Comparison of ENCODE assay signal across 18 cellular contexts in the genomic region with DNA sequence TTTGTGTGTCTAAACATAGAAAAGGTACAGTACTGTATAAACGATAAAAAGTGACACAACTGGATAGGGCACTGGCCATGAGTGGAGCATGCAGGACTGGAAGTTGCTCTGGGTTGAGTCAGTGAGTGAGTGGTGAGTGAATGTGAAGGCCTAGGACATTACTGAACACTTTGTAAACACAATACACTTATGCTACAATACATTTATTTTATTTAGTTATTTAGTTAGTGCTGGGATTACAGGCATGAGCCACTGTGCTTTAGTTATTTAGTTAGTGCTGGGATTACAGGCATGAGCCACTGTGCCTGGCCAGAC. TPM values are rescaled to one million over a fixed set of nuclear protein-coding genes. Genes with fewer than 3 reads are reported as not detected.
DNase-seq lines count a peak whose midpoint lies in the region; ATAC-seq, FAIRE-seq and TF ChIP-seq lines count a peak whose summit lies in the region.
"Had no signal": no experiment of that assay in that cellular context is flagged by ENCODE, and none has a peak within 500 bp of the region (broad histone marks: within the 10 kb centered on the region; RNA-seq: fewer than 3 reads in every experiment).

No MANE protein-coding gene starts in this region.

- peaks cover 93% of the 10 kb centered on the region for H3K79me2 ChIP-seq in DOHH2 (ENCODE audit: control insufficient read depth, low read length)
- H3K79me2 ChIP-seq in PC-3 (ENCODE audit: low read length) = peaks cover 91% of the 10 kb centered on the region
- H3K79me2 ChIP-seq in endothelial cell of umbilical vein (ENCODE audit: control insufficient read depth, insufficient read depth, low read length) = peaks cover 68% of the 10 kb centered on the region

- intact Hi-C loops in PC-3 (cut with micrococcal nuclease) (no loop called here), endothelial cell of umbilical vein (cut with micrococcal nuclease) (loop anchor here (10.0 kb wide), 1 partner anchor 390 kb away; the partner anchor contains the start of gene KATNB1)

- H3K4me2 ChIP-seq in DOHH2 (ENCODE audit: low read length) (peak overlapping the region; percentile 11; the same call in 1 of the 2 replicates), PC-3 (ENCODE audit: low read length) (peak overlapping the region; percentile 16), endothelial cell of umbilical vein (ENCODE audit: insufficient read depth, low read length) (no peak overlapping the region)

- H3K9me3 Mint-ChIP-seq in nephron = peaks cover 3% of the 10 kb centered on the region

- H3K4me3 ChIP-seq in DOHH2 (ENCODE audit: low read length) (no peak overlapping the region), PC-3 (ENCODE audit: low read length) (no peak overlapping the region), endothelial cell of umbilical vein (replicated peaks in 1 of 3; ENCODE audit: insufficient read depth in 1 of 3, low read depth in 1 of 3, low read length in 3 of 3) (no peak overlapping the region)
- H3K4me3 ChIP-seq: suprapubic skin had no signal

- peak overlapping the region in 2 of 3 experiments; percentile 47 to 58 for H3K4me3 Mint-ChIP-seq in nephron
- H3K4me3 Mint-ChIP-seq: mesothelial cell of epicardium had no signal

- TF ChIP-seq CTCF in DOHH2 (IDR thresholded peaks at IDR 0.05; ENCODE audit: low read depth, low read length, poor library complexity, severe bottlenecking) (no peak), PC-3 (conservative IDR thresholded peaks at IDR 0.05; ENCODE audit: low read depth, low read length) (no peak), endothelial cell of umbilical vein (IDR thresholded peaks at IDR 0.05; ENCODE audit: extremely low read depth in 1 of 2, insufficient read depth in 1 of 2, low read depth in 1 of 2, low read length in 2 of 2) (no peak), nephron (IDR thresholded peaks at IDR 0.05; ENCODE audit: unreplicated experiment in 3 of 3) (no peak)

- no peaks in the 10 kb centered on the region for H3K27me3 ChIP-seq in DOHH2 (ENCODE audit: control insufficient read depth, low read length)
- no peaks in the 10 kb centered on the region for H3K27me3 ChIP-seq in PC-3 (ENCODE audit: low read length)
- no peaks in the 10 kb centered on the region for H3K27me3 ChIP-seq in endothelial cell of umbilical vein (ENCODE audit: control insufficient read depth in 2 of 2, insufficient read depth in 2 of 2, low read length in 2 of 2)
- H3K27me3 ChIP-seq: suprapubic skin had no signal

- H3K4me1 ChIP-seq in DOHH2 (ENCODE audit: control insufficient read depth, low read length) (peaks cover 51% of the 10 kb centered on the region), PC-3 (ENCODE audit: insufficient read depth, low read length) (peaks cover 39% of the 10 kb centered on the region), endothelial cell of umbilical vein (ENCODE audit: control insufficient read depth, extremely low read depth, insufficient read depth, low read length) (peaks cover 47% of the 10 kb centered on the region)

- peaks cover 8% of the 10 kb centered on the region for H3F3A ChIP-seq in DOHH2 (ENCODE audit: control insufficient read depth, insufficient read depth)
- H3F3A ChIP-seq in PC-3 (ENCODE audit: low read length, unreplicated experiment) = no peaks in the 10 kb centered on the region

- dilution Hi-C loops in endothelial cell of umbilical vein (cut with MboI; ENCODE audit: extremely low pct_ligation_motif_present, low sequenced_read_pairs) = no loop called here

- H3K4me1 Mint-ChIP-seq in nephron = peaks cover 69% of the 10 kb centered on the region

- POLR2A ChIA-PET in PC-3 (lab: Charles Lee; ENCODE audit: unreplicated experiment) = no interaction called here
- POLR2A ChIA-PET in endothelial cell of umbilical vein (lab: Charles Lee) = no interaction called here

- DNase-seq in PC-3 = peak; percentile 71
- peak; percentile 15 for DNase-seq in endothelial cell of umbilical vein (ENCODE audit: low read depth, low spot score)
- DNase-seq in SKM-1 treated with dmso at 0.1 percent for 144 hours (lab: John Stamatoyannopoulos, UW; ENCODE audit: unreplicated experiment) = no peak
- no peak for DNase-seq in NCI-H510A (lab: John Stamatoyannopoulos, UW)
- no peak for DNase-seq in A172 (ENCODE audit: low spot score)
- DNase-seq: activated CD4-positive, alpha-beta T cell treated with anti-CD3 and anti-CD28 coated beads for 48 hours; activated T-cell treated with anti-CD3 and anti-CD28 coated beads, Interleukin-2, amount 50 U/mL, for 1 hour; amniotic stem cell; DMS79 treated with DMSO at 0.1 percent for 48 hours; NCI-H187 treated with DMSO at 0.1 percent for 48 hours; T-helper 2 cell had no signal

- H2AFZ ChIP-seq in PC-3 (ENCODE audit: low read length) = no peak overlapping the region
- H2AFZ ChIP-seq in endothelial cell of umbilical vein (ENCODE audit: low read depth, low read length) = no peak overlapping the region

- CTCF ChIA-PET in PC-3 (lab: Charles Lee) (no interaction called here), endothelial cell of umbilical vein (lab: Charles Lee) (no interaction called here)

- H3K27me3 Mint-ChIP-seq in nephron (ENCODE audit: low read depth) = no peaks in the 10 kb centered on the region

- BruUV-seq in PC-3 (replicated peaks; lab: Mats Ljungman, UMichigan) (no TSS peak), endothelial cell of umbilical vein (replicated peaks; lab: Mats Ljungman, UMichigan) (no TSS peak)

- H3K27ac ChIP-seq in DOHH2 (ENCODE audit: low read depth, low read length) = no peak overlapping the region
- H3K27ac ChIP-seq in PC-3 (ENCODE audit: low read length) = no peak overlapping the region
- H3K27ac ChIP-seq in endothelial cell of umbilical vein (ENCODE audit: insufficient read depth, low read depth, low read length) = no peak overlapping the region
- H3K27ac ChIP-seq: C4-2B, RWPE1, suprapubic skin had no signal

- H3K27ac Mint-ChIP-seq in nephron = no peak overlapping the region

- H4K20me1 ChIP-seq in DOHH2 (ENCODE audit: control insufficient read depth, insufficient read depth, low read depth, low read length) = peaks cover 57% of the 10 kb centered on the region
- peaks cover 64% of the 10 kb centered on the region for H4K20me1 ChIP-seq in PC-3 (ENCODE audit: low read length)
- H4K20me1 ChIP-seq in endothelial cell of umbilical vein (replicated peaks; ENCODE audit: control insufficient read depth, extremely low read depth, insufficient read depth, low read length) = peaks cover 4% of the 10 kb centered on the region

- H3K9me2 ChIP-seq in DOHH2 (replicated peaks; ENCODE audit: control insufficient read depth, low read length) = no peaks in the 10 kb centered on the region
- H3K9me2 ChIP-seq in PC-3 (replicated peaks; ENCODE audit: low read length) = no peaks in the 10 kb centered on the region

- H3K9me3 ChIP-seq in DOHH2 (ENCODE audit: control insufficient read depth, insufficient read depth, low read length) (no peaks in the 10 kb centered on the region), PC-3 (ENCODE audit: low read length) (no peaks in the 10 kb centered on the region), endothelial cell of umbilical vein (replicated peaks; ENCODE audit: control insufficient read depth, insufficient read depth, low read length) (no peaks in the 10 kb centered on the region)
- H3K9me3 ChIP-seq: suprapubic skin had no signal

- no peaks in the 10 kb centered on the region for H3K9me1 ChIP-seq in endothelial cell of umbilical vein (replicated peaks; ENCODE audit: control insufficient read depth, extremely low read depth, insufficient read depth, low read length)

- no peak for FAIRE-seq in endothelial cell of umbilical vein (lab: Jason Lieb, UNC)

- peaks cover 3% of the 10 kb centered on the region for H3K36me3 Mint-ChIP-seq in nephron (ENCODE audit: low read depth)

- no peak for TF ChIP-seq POLR2A in endothelial cell of umbilical vein (IDR thresholded peaks at IDR 0.05; ENCODE audit: low read depth, low read length)

- H3K36me3 ChIP-seq in DOHH2 (ENCODE audit: control insufficient read depth, low read length) = peaks cover 23% of the 10 kb centered on the region
- no peaks in the 10 kb centered on the region for H3K36me3 ChIP-seq in PC-3 (ENCODE audit: low read depth, low read length)
- H3K36me3 ChIP-seq in endothelial cell of umbilical vein (ENCODE audit: control insufficient read depth in 2 of 2, extremely low read depth in 1 of 2, insufficient read depth in 2 of 2, low read length in 2 of 2) = no peaks in the 10 kb centered on the region
- H3K36me3 ChIP-seq: suprapubic skin had no signal

- no peak overlapping the region for H3K9ac ChIP-seq in PC-3 (ENCODE audit: low read length)
- H3K9ac ChIP-seq in endothelial cell of umbilical vein (replicated peaks; ENCODE audit: extremely low read depth, insufficient read depth, low read length) = no peak overlapping the region

- ATAC-seq in PC-3 = peak; percentile 42
- no peak for ATAC-seq in GM19395 (IDR thresholded peaks at IDR 0.05; ENCODE audit: unreplicated experiment)

TF ChIP-seq in endothelial cell of umbilical vein, 7 proteins besides CTCF, POLR2A, EP300 and RAD21:
- TF ChIP-seq FOS (IDR thresholded peaks at IDR 0.05; ENCODE audit: borderline replicate concordance, insufficient read depth, low read length) (no peak), MYC (IDR thresholded peaks at IDR 0.05; ENCODE audit: low read depth, low read length) (no peak), GATA2 (IDR thresholded peaks at IDR 0.05; ENCODE audit: insufficient read depth, insufficient read length, low read depth, low read length) (no peak), MAX (IDR thresholded peaks at IDR 0.05; ENCODE audit: insufficient read depth, insufficient read length) (no peak), POLR2AphosphoS5 (IDR thresholded peaks at IDR 0.05; ENCODE audit: insufficient read depth, low read depth, low read length) (no peak), JUN (IDR thresholded peaks at IDR 0.05; ENCODE audit: borderline replicate concordance, insufficient read depth, insufficient read length, low read depth) (no peak)

RNA-seq across cellular contexts. Expression of gene CFAP20, which starts 4.6 kb away (rescaled TPM):
- 43.3 and 58.3 TPM in 2 replicates for total RNA-seq in PC-3 (2014; rRNA removed)
- 44.7 and 46.8 TPM in 2 replicates for total RNA-seq in endothelial cell of umbilical vein
- polyA plus RNA-seq in endothelial cell of umbilical vein = 65.5 and 70.9 TPM in 2 replicates
- 68.3 and 74.2 TPM in 2 replicates for polyA plus RNA-seq in endothelial cell of umbilical vein (2011; cell fraction: cytosol; rRNA removed)
- 59.4 and 64.4 TPM in 2 replicates for polyA plus RNA-seq in endothelial cell of umbilical vein (2011; cell fraction: nucleus; rRNA removed)
- polyA plus RNA-seq in endothelial cell of umbilical vein (2012) = 50.3 and 52.0 TPM in 2 replicates
- 36.9 and 48.1 TPM in 2 replicates for polyA minus RNA-seq in endothelial cell of umbilical vein
- polyA minus RNA-seq in endothelial cell of umbilical vein (2011; cell fraction: cytosol; rRNA and poly(A)+ RNA removed) = 40.9 TPM
- polyA minus RNA-seq in endothelial cell of umbilical vein (2011; cell fraction: nucleus; rRNA and poly(A)+ RNA removed) = 25.1 and 28.5 TPM in 2 replicates
- 126 and 129 TPM in 2 replicates for total RNA-seq in A172 (2014; rRNA removed; shearing (Covaris generic))

Comparison
In these comparisons a context has a peak if more than half of its experiments do, and no peak if none do; other contexts are left out.
1. DNase-seq: peak in PC-3 (single experiment) and endothelial cell of umbilical vein (single experiment); none in SKM-1 treated with dmso at 0.1 percent for 144 hours (single experiment), NCI-H510A (single experiment) and A172 (single experiment).